ENCODE assay signal across 23 cellular contexts in the genomic region with DNA sequence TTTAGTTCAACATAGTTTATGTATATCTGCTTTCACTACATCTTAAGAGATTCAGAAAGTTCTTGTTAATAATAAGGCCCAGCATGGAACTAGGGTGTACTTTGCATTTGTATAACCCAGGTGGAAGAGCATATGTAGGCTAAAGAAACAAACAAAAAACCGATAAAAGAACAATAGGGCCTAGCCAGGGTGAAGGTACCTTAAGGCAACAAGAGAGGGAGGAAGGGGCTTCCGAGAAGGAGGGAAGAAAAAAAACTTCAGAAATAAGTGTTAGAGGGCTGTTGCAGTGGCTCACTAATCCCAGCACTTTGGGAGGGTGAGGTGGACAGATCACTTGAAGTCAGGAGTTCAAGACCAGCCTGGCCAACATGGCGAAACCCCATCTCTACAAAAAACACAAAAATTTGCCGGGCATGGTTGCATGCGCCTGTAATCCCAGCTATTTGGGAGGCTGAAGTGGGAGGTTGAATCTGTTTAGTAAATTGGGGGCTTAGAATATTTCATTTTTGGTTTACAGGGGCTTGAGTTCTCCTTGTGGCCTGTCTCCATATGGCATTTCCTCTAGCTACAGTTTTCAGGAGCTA. TPM values are rescaled to one million over a fixed set of nuclear protein-coding genes. Genes with fewer than 3 reads are reported as not detected.
DNase-seq lines count a peak whose midpoint lies in the region; ATAC-seq and TF ChIP-seq lines count a peak whose summit lies in the region.
"Had no signal": no experiment of that assay in that cellular context is flagged by ENCODE, and none has a peak within 500 bp of the region (broad histone marks: within the 10 kb centered on the region; RNA-seq: fewer than 3 reads in every experiment).

No MANE protein-coding gene starts in this region.

- no peak overlapping the region for H3K4me2 ChIP-seq in H9 (ENCODE audit: insufficient read depth, insufficient read length, low read length)

- H3K27me3 Mint-ChIP-seq in H9 (ENCODE audit: low read depth) (peaks cover 18% of the 10 kb centered on the region), endodermal cell (ENCODE audit: insufficient read depth) (no peaks in the 10 kb centered on the region)
- H3K27me3 Mint-ChIP-seq: CD4-positive, CD25-positive, alpha-beta regulatory T cell had no signal

- no peak overlapping the region for H2AK5ac ChIP-seq in H9 (ENCODE audit: insufficient read length, low read length)

- no peak overlapping the region for H3K4ac ChIP-seq in H9 (ENCODE audit: low read depth, low read length)

- intact Hi-C loops in ascending aorta (cut with DNase I) (loop anchor here (10.0 kb wide), 2 partner anchors 397 to 817 kb away; partner anchors contain the start of genes DTL and INTS7), breast epithelium (cut with DNase I; ENCODE audit: low total_unique reads) (loop anchor here (2.0 kb wide), 1 partner anchor 29 kb away; no protein-coding TSS in a partner anchor)

- H4K91ac ChIP-seq in H9 (ENCODE audit: insufficient read length, low read depth, low read length), result no peak overlapping the region

- H2BK5ac ChIP-seq in H9 (ENCODE audit: insufficient read length, low read length), result no peak overlapping the region

- H3K4me3 Mint-ChIP-seq in H9 (peak overlapping the region in 1 of 2 experiments; percentile 65; a peak in 3 of 5 replicates), endodermal cell (no peak overlapping the region)
- H3K4me3 Mint-ChIP-seq: CD8-positive, alpha-beta memory T cell had no signal

- H3K79me1 ChIP-seq in H9 (ENCODE audit: insufficient read depth, low read depth, low read length, poor library complexity, severe bottlenecking), result no peaks in the 10 kb centered on the region

- H2BK20ac ChIP-seq in H9 (ENCODE audit: low read depth, low read length, poor library complexity, severe bottlenecking), result no peak overlapping the region

- no peak overlapping the region for H2BK15ac ChIP-seq in H9 (ENCODE audit: low read depth, low read length)

- TF ChIP-seq POLR2A in breast epithelium (IDR thresholded peaks at IDR 0.05), result no peak

- H2BK12ac ChIP-seq in H9 (ENCODE audit: insufficient read length, low read depth, low read length), result no peak overlapping the region

- no peak overlapping the region for H3K27ac ChIP-seq in H9 (ENCODE audit: insufficient read length, low read depth, low read length)
- no peak overlapping the region for H3K27ac ChIP-seq in endodermal cell (ENCODE audit: low read depth, low read length)
- H3K27ac ChIP-seq in iPS-20b (ENCODE audit: low read length), result no peak overlapping the region
- no peak overlapping the region for H3K27ac ChIP-seq in ascending aorta
- H3K27ac ChIP-seq in breast epithelium, result no peak overlapping the region
- H3K27ac ChIP-seq: GM23248, HL-60 had no signal

- H3K27ac Mint-ChIP-seq in H9 (peak overlapping the region; percentile 72 to 96 (median 78); a peak in 4 of 7 replicates), endodermal cell (peak overlapping the region; percentile 74)
- H3K27ac Mint-ChIP-seq: CD4-positive, CD25-positive, alpha-beta regulatory T cell had no signal

- no peaks in the 10 kb centered on the region for H3K9me3 ChIP-seq in H9 (ENCODE audit: control insufficient read depth, low read depth, low read length)
- H3K9me3 ChIP-seq in endodermal cell (ENCODE audit: control insufficient read depth, low read length), result peaks cover 18% of the 10 kb centered on the region
- H3K9me3 ChIP-seq in iPS-20b (ENCODE audit: insufficient read depth, low read depth, low read length), result peaks cover 3% of the 10 kb centered on the region; the same call in 1 of the 2 replicates
- H3K9me3 ChIP-seq in ascending aorta, result no peaks in the 10 kb centered on the region
- no peaks in the 10 kb centered on the region for H3K9me3 ChIP-seq in breast epithelium
- H3K9me3 ChIP-seq: BE2C, HAP-1 had no signal

- H3K4me1 ChIP-seq in H9 (ENCODE audit: insufficient read depth, low read length) (peaks cover 4% of the 10 kb centered on the region; the same call in 1 of the 2 replicates), endodermal cell (ENCODE audit: control insufficient read depth, insufficient read depth, low read length) (no peaks in the 10 kb centered on the region), iPS-20b (ENCODE audit: insufficient read depth, low read length) (peaks cover 14% of the 10 kb centered on the region; the same call in 1 of the 2 replicates), ascending aorta (peaks cover under 1 to 4% of the 10 kb centered on the region in 2 donors), breast epithelium (no peaks in the 10 kb centered on the region)
- H3K4me1 ChIP-seq: BE2C had no signal

- no peak overlapping the region for H3K4me3 ChIP-seq in endodermal cell (ENCODE audit: low read length)
- peak overlapping the region; percentile 30; the same call in 1 of the 2 replicates for H3K4me3 ChIP-seq in iPS-20b (ENCODE audit: low read length)
- no peak overlapping the region for H3K4me3 ChIP-seq in ascending aorta
- no peak overlapping the region for H3K4me3 ChIP-seq in breast epithelium
- H3K4me3 ChIP-seq: GM23248, HAP-1, K562 had no signal

- H3K23me2 ChIP-seq in H9 (ENCODE audit: insufficient read length, low read depth, low read length, poor library complexity, severe bottlenecking), result no peaks in the 10 kb centered on the region

- H3K18ac ChIP-seq in H9 (ENCODE audit: insufficient read length, low read depth, low read length), result no peak overlapping the region

- H3K36me3 Mint-ChIP-seq in H9 (ENCODE audit: insufficient read depth in 1 of 3, low read depth in 3 of 3) (peaks cover 18 to 33% (median 26%) of the 10 kb centered on the region in 3 experiments), endodermal cell (ENCODE audit: low read depth) (peaks cover 12% of the 10 kb centered on the region)

- DNase-seq in H9 (peak; percentile 54), endodermal cell (no peak), ascending aorta (ENCODE audit: low spot score in 2 of 2) (no peak), breast epithelium (ENCODE audit: low spot score in 2 of 2) (no peak), epidermal melanocyte (ENCODE audit: insufficient read length, low spot score) (no peak)
- DNase-seq: ACHN; BE2C; C1 segment of cervical spinal cord; CD4-positive, CD25-positive, alpha-beta regulatory T cell; CD8-positive, alpha-beta memory T cell; COR-L47; DMS 273 treated with DMSO at 0.1 percent for 48 hours; DMS53; DND-41; EL; GM23248; IMR-90 had no signal

- peaks cover 6% of the 10 kb centered on the region for H3K36me3 ChIP-seq in endodermal cell (ENCODE audit: control insufficient read depth, insufficient read depth, low read length)
- H3K36me3 ChIP-seq in iPS-20b (ENCODE audit: insufficient read depth, low read depth, low read length), result no peaks in the 10 kb centered on the region
- H3K36me3 ChIP-seq in ascending aorta, result no peaks in the 10 kb centered on the region
- no peaks in the 10 kb centered on the region for H3K36me3 ChIP-seq in breast epithelium
- H3K36me3 ChIP-seq: BE2C, HAP-1 had no signal

- H3K4me1 Mint-ChIP-seq in H9, result peaks cover 27 to 33% of the 10 kb centered on the region in 2 experiments
- H3K4me1 Mint-ChIP-seq in endodermal cell, result peaks cover 15% of the 10 kb centered on the region

- no peak overlapping the region for H3K9ac ChIP-seq in H9 (ENCODE audit: extremely low read depth, insufficient read length, low read length)
- H3K9ac ChIP-seq in endodermal cell (ENCODE audit: extremely low read depth, low read length, poor library complexity, severe bottlenecking), result no peak overlapping the region
- no peak overlapping the region for H3K9ac ChIP-seq in iPS-20b (ENCODE audit: low read depth, low read length)
- H3K9ac ChIP-seq: GM23248 had no signal

- no peak overlapping the region for H2BK120ac ChIP-seq in H9 (ENCODE audit: low read depth, low read length, poor library complexity, severe bottlenecking)

- ATAC-seq in HG02588 (IDR thresholded peaks at IDR 0.05; ENCODE audit: unreplicated experiment), result no peak
- ATAC-seq: K562 had no signal

- H4K5ac ChIP-seq in H9 (ENCODE audit: insufficient read length, low read depth, low read length), result no peak overlapping the region

- no CpG with 5 or more reads among the region's 5 CpGs for WGBS in H9 (ENCODE audit: extremely low coverage, insufficient read length, low lambda C conversion rate)
- 33 to 83% methylated on average over 1 to 5 of the region's 5 CpGs for WGBS in endodermal cell (ENCODE audit: insufficient coverage in 1 of 2, insufficient read length in 1 of 2), 2 experiments

- H4K8ac ChIP-seq in H9 (replicated peaks; ENCODE audit: insufficient read length, low read depth, low read length), result no peak overlapping the region

- 0 out of 3 replicates have a peak, but pooled peaks have one; percentile 17 for TF ChIP-seq CTCF in H9 (conservative IDR thresholded peaks at IDR 0.05)
- TF ChIP-seq CTCF in endodermal cell (conservative IDR thresholded peaks at IDR 0.05), result peak; percentile 22
- no peak for TF ChIP-seq CTCF in ascending aorta (IDR thresholded peaks at IDR 0.05)
- TF ChIP-seq CTCF in breast epithelium (IDR thresholded peaks at IDR 0.05), result no peak

- H3K27me3 ChIP-seq in H9 (ENCODE audit: insufficient read depth, low read length) (no peaks in the 10 kb centered on the region), endodermal cell (ENCODE audit: control insufficient read depth, insufficient read depth, low read length, poor library complexity, severe bottlenecking) (no peaks in the 10 kb centered on the region), iPS-20b (ENCODE audit: insufficient read depth, low read length) (no peaks in the 10 kb centered on the region), ascending aorta (no peaks in the 10 kb centered on the region), breast epithelium (no peaks in the 10 kb centered on the region)
- H3K27me3 ChIP-seq: BE2C had no signal

- H3K56ac ChIP-seq in H9 (ENCODE audit: insufficient read length, low read depth, low read length), result no peak overlapping the region

- H3K9me3 Mint-ChIP-seq in H9, result peaks cover 14 to 21% of the 10 kb centered on the region in 2 experiments; a peak in 4 of 5 replicates
- peaks cover 19% of the 10 kb centered on the region for H3K9me3 Mint-ChIP-seq in endodermal cell

- no peak overlapping the region for H3K14ac ChIP-seq in H9 (ENCODE audit: insufficient read depth, low read length)

- H3K23ac ChIP-seq in H9 (ENCODE audit: insufficient read length, low read depth, low read length), result no peak overlapping the region

- no peaks in the 10 kb centered on the region; the same call in 1 of the 2 replicates for H3K79me2 ChIP-seq in H9 (ENCODE audit: insufficient read depth, low read length)

- no peak overlapping the region for H3T11ph ChIP-seq in H9 (ENCODE audit: low read length)

- peaks cover 3% of the 10 kb centered on the region for H4K20me1 ChIP-seq in H9 (ENCODE audit: control insufficient read depth, insufficient read depth, insufficient read length)

- no peak overlapping the region for H2AFZ ChIP-seq in H9 (ENCODE audit: low read length)
- H2AFZ ChIP-seq: GM23248 had no signal

RNA-seq across cellular contexts. Expression of gene SPATA45, which starts 4.7 kb away (rescaled TPM):
- total RNA-seq in H9 (2021) (0.66 and 0.68 TPM in 2 replicates), endodermal cell (not detected), ascending aorta (not detected), breast epithelium (not detected)
- polyA plus RNA-seq in endodermal cell (2013, experiment 1 of 2), result not detected
- polyA plus RNA-seq in endodermal cell (2013, experiment 2 of 2), result not detected
- total RNA-seq: CD4-positive, CD25-positive, alpha-beta regulatory T cell; CD8-positive, alpha-beta memory T cell; GM23248; HT1080; IMR-90; K562 had no signal
- polyA plus RNA-seq: CD8-positive, alpha-beta memory T cell; GM23248; IMR-90 had no signal

RNA-seq across cellular contexts. Expression of gene FLVCR1, which starts 5.9 kb away (rescaled TPM):
- total RNA-seq in H9 (2021) (53.6 and 55.2 TPM in 2 replicates), endodermal cell (10 to 100 TPM; 47.3 to 49.2 TPM), ascending aorta (5.7 TPM), breast epithelium (1 to 10 TPM; 4.0 to 7.9 (median 6.1) TPM)
- 28.6 TPM for polyA plus RNA-seq in endodermal cell (2013, experiment 1 of 2)
- 27.8 TPM for polyA plus RNA-seq in endodermal cell (2013, experiment 2 of 2)

Comparison
In these comparisons a context has a peak if more than half of its experiments do, and no peak if none do; other contexts are left out.
1. CTCF ChIP-seq: peak in H9 (single experiment) and endodermal cell (single experiment); none in ascending aorta (0 of 3) and breast epithelium (0 of 3).